ENCODE assay signal across 1 cellular context in the genomic region with DNA sequence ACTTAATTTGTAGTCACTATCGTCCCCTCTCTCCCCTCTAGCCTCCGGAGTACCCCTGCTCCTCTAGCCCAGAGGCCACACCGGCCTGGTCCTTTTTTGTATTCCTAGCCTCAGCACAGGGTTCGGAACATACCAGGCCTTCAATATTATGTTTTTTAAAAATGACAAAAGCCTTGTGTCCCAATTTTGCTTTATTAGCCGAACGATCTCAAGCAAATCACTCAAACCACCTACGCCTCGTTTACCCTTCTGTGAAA.
TF ChIP-seq lines count a peak whose summit lies in the region.

No MANE protein-coding gene starts in this region.

TF ChIP-seq in GM12878, 131 proteins besides CTCF, POLR2A, EP300 and RAD21 (continued from another document):
- TF ChIP-seq, protein P1, sequence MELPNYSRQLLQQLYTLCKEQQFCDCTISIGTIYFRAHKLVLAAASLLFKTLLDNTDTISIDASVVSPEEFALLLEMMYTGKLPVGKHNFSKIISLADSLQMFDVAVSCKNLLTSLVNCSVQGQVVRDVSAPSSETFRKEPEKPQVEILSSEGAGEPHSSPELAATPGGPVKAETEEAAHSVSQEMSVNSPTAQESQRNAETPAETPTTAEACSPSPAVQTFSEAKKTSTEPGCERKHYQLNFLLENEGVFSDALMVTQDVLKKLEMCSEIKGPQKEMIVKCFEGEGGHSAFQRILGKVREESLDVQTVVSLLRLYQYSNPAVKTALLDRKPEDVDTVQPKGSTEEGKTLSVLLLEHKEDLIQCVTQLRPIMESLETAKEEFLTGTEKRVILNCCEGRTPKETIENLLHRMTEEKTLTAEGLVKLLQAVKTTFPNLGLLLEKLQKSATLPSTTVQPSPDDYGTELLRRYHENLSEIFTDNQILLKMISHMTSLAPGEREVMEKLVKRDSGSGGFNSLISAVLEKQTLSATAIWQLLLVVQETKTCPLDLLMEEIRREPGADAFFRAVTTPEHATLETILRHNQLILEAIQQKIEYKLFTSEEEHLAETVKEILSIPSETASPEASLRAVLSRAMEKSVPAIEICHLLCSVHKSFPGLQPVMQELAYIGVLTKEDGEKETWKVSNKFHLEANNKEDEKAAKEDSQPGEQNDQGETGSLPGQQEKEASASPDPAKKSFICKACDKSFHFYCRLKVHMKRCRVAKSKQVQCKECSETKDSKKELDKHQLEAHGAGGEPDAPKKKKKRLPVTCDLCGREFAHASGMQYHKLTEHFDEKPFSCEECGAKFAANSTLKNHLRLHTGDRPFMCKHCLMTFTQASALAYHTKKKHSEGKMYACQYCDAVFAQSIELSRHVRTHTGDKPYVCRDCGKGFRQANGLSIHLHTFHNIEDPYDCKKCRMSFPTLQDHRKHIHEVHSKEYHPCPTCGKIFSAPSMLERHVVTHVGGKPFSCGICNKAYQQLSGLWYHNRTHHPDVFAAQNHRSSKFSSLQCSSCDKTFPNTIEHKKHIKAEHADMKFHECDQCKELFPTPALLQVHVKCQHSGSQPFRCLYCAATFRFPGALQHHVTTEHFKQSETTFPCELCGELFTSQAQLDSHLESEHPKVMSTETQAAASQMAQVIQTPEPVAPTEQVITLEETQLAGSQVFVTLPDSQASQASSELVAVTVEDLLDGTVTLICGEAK (IDR thresholded peaks at IDR 0.05; ENCODE audit: borderline replicate concordance) = no peak
- TF ChIP-seq ATF7 (IDR thresholded peaks at IDR 0.05; ENCODE audit: low read depth) (no peak), ZSCAN29 (IDR thresholded peaks at IDR 0.05) (no peak)
